ENCODE assay signal across 12 cellular contexts in genomic region chr11:47183969-47184368, GRCh38. TPM values are rescaled to one million over a fixed set of nuclear protein-coding genes. Genes with fewer than 3 reads are reported as not detected.
A peak's percentile ranks its signal among the peaks of the same experiment; 100 is the strongest.
DNase-seq lines count a peak whose midpoint lies in the region; ATAC-seq and TF ChIP-seq lines count a peak whose summit lies in the region.
"Had no signal": no experiment of that assay in that cellular context is flagged by ENCODE, and none has a peak within 500 bp of the region (broad histone marks: within the 10 kb centered on the region; RNA-seq: fewer than 3 reads in every experiment).

No MANE protein-coding gene starts in this region.

- H3K79me1 ChIP-seq in mesenchymal stem cell (replicated peaks; ENCODE audit: low read length, poor library complexity, severe bottlenecking) = peaks cover 25% of the 10 kb centered on the region

- H3K4me1 ChIP-seq in tibial artery = peaks cover 0 to 46% (median 39%) of the 10 kb centered on the region in 4 donors
- H3K4me1 ChIP-seq in mesenchymal stem cell (ENCODE audit: control insufficient read depth, insufficient read depth, low read depth, low read length) = peaks cover 28% of the 10 kb centered on the region

- H2BK5ac ChIP-seq in mesenchymal stem cell (ENCODE audit: low read depth, low read length, poor library complexity, severe bottlenecking) = no peak overlapping the region

- TF ChIP-seq CTCF in coronary artery (IDR thresholded peaks at IDR 0.05) (no peak), tibial artery (IDR thresholded peaks at IDR 0.05) (no peak)

- H2AK5ac ChIP-seq in mesenchymal stem cell (ENCODE audit: low read length, severe bottlenecking) = no peak overlapping the region

- H2AFZ ChIP-seq in mesenchymal stem cell (ENCODE audit: low read depth, low read length) = no peak overlapping the region

- H3K27ac Mint-ChIP-seq in activated naive CD4-positive, alpha-beta T cell treated with anti-CD3 and anti-CD28 coated beads, Interleukin-2, amount 50 U/mL, for 24 hours = no peak overlapping the region

- H3K9me3 Mint-ChIP-seq in activated naive CD4-positive, alpha-beta T cell treated with anti-CD3 and anti-CD28 coated beads, Interleukin-2, amount 50 U/mL, for 24 hours = no peaks in the 10 kb centered on the region

- H3K36me3 ChIP-seq in tibial artery = peaks cover 0 to 38% (median 10%) of the 10 kb centered on the region in 3 donors
- H3K36me3 ChIP-seq in mesenchymal stem cell (ENCODE audit: control insufficient read depth in 1 of 2, insufficient read depth in 2 of 2, low read depth in 1 of 2, low read length in 2 of 2) = peaks cover 11 to 44% of the 10 kb centered on the region in 2 experiments

- 99% methylated on average over 7 of the region's 7 CpGs for WGBS in mesenchymal stem cell

- H3K27ac ChIP-seq in coronary artery (peak overlapping the region; percentile 13 to 97), tibial artery (peak overlapping the region; percentile 95 to 97), mesenchymal stem cell (ENCODE audit: low read length, poor library complexity, severe bottlenecking) (no peak overlapping the region)
- H3K27ac ChIP-seq: HL-60 had no signal

- no peak overlapping the region for H3K4me2 ChIP-seq in mesenchymal stem cell (ENCODE audit: low read length, poor library complexity, severe bottlenecking)

- H4K91ac ChIP-seq in mesenchymal stem cell (ENCODE audit: low read length) = no peak overlapping the region

- peaks cover 13% of the 10 kb centered on the region for H3K4me1 Mint-ChIP-seq in activated naive CD4-positive, alpha-beta T cell treated with anti-CD3 and anti-CD28 coated beads, Interleukin-2, amount 50 U/mL, for 24 hours

- H3K36me3 Mint-ChIP-seq in activated naive CD4-positive, alpha-beta T cell treated with anti-CD3 and anti-CD28 coated beads, Interleukin-2, amount 50 U/mL, for 24 hours = no peaks in the 10 kb centered on the region

- no peak overlapping the region for H2BK12ac ChIP-seq in mesenchymal stem cell (ENCODE audit: low read length in 2 of 2)

- intact Hi-C loops in tibial artery (cut with DNase I; ENCODE audit: low total_unique reads) = loop anchor here (5.0 kb wide), 1 partner anchor 68 kb away; no protein-coding TSS in a partner anchor

- no peak overlapping the region for H3K23ac ChIP-seq in mesenchymal stem cell (ENCODE audit: low read length in 2 of 2)

- H3K27me3 ChIP-seq in tibial artery (no peaks in the 10 kb centered on the region), mesenchymal stem cell (ENCODE audit: control insufficient read depth in 1 of 2, insufficient read depth in 1 of 2, low read length in 2 of 2) (no peaks in the 10 kb centered on the region)

- no peak overlapping the region for H3K9ac ChIP-seq in mesenchymal stem cell (ENCODE audit: low read length)

- H3K18ac ChIP-seq in mesenchymal stem cell (ENCODE audit: low read depth in 1 of 2, low read length in 2 of 2) = peak overlapping the region in 1 of 2 experiments; percentile 61

- H3K4me3 Mint-ChIP-seq in activated naive CD4-positive, alpha-beta T cell treated with anti-CD3 and anti-CD28 coated beads, Interleukin-2, amount 50 U/mL, for 24 hours = peak overlapping the region; percentile 11

- H3K9me3 ChIP-seq in tibial artery (no peaks in the 10 kb centered on the region), mesenchymal stem cell (ENCODE audit: control insufficient read depth, low read length) (no peaks in the 10 kb centered on the region)
- H3K9me3 ChIP-seq: HAP-1 had no signal

- H3K4me3 ChIP-seq in coronary artery = peak overlapping the region; percentile 93
- H3K4me3 ChIP-seq in tibial artery = peak overlapping the region in 1 of 2 donors; percentile 83
- H3K4me3 ChIP-seq in mesenchymal stem cell (ENCODE audit: insufficient read depth in 1 of 2, low read depth in 1 of 2, low read length in 2 of 2) = no peak overlapping the region

- no peak overlapping the region for H4K8ac ChIP-seq in mesenchymal stem cell (ENCODE audit: low read length)

- H3K14ac ChIP-seq in mesenchymal stem cell (ENCODE audit: low read length in 2 of 2) = no peak overlapping the region

- H2BK15ac ChIP-seq in mesenchymal stem cell (ENCODE audit: low read depth, poor library complexity, severe bottlenecking) = no peak overlapping the region

- no peak for ATAC-seq in GM19467 (IDR thresholded peaks at IDR 0.05; ENCODE audit: unreplicated experiment)

- H3K27me3 Mint-ChIP-seq in activated naive CD4-positive, alpha-beta T cell treated with anti-CD3 and anti-CD28 coated beads, Interleukin-2, amount 50 U/mL, for 24 hours = peaks cover 6% of the 10 kb centered on the region

- DNase-seq in activated naive CD4-positive, alpha-beta T cell (lab: John Stamatoyannopoulos, UW) = no peak
- no peak for DNase-seq in coronary artery (ENCODE audit: low spot score)
- DNase-seq in myocyte (ENCODE audit: low read depth) = peak; percentile 68
- DNase-seq in tibial artery = no peak
- DNase-seq in activated CD4-positive, alpha-beta T cell treated with anti-CD3 and anti-CD28 coated beads for 48 hours = no peak
- DNase-seq in mesenchymal stem cell = no peak
- DNase-seq: activated CD8-positive, alpha-beta memory T cell treated with anti-CD3 and anti-CD28 coated beads for 24 hours; NCI-H1930 had no signal

- H2BK120ac ChIP-seq in mesenchymal stem cell (ENCODE audit: low read depth, low read length) = no peak overlapping the region

- peak overlapping the region in 1 of 2 experiments; percentile 74 for H3K4ac ChIP-seq in mesenchymal stem cell (ENCODE audit: low read depth in 1 of 2, low read length in 2 of 2)

RNA-seq across cellular contexts. Expression of gene PACSIN3, which starts 2.3 kb away (rescaled TPM):
- total RNA-seq in myocyte = 29.9 and 35.9 TPM in 2 replicates
- 8.7 TPM for polyA plus RNA-seq in myocyte (2012)
- 13.3 TPM for polyA plus RNA-seq in mesenchymal stem cell (2013, experiment 1 of 2)
- 13.7 TPM for polyA plus RNA-seq in mesenchymal stem cell (2013, experiment 2 of 2)

RNA-seq across cellular contexts. Expression of gene ARFGAP2, which starts 7.3 kb away (rescaled TPM):
- 163 and 175 TPM in 2 replicates for total RNA-seq in myocyte
- polyA plus RNA-seq in myocyte (2012) = 70.9 TPM
- 41.6 TPM for polyA plus RNA-seq in mesenchymal stem cell (2013, experiment 1 of 2)
- 39.9 TPM for polyA plus RNA-seq in mesenchymal stem cell (2013, experiment 2 of 2)

RNA-seq across cellular contexts. Expression of gene DDB2, which starts 30.8 kb away (rescaled TPM):
- total RNA-seq in myocyte = 33.2 and 34.2 TPM in 2 replicates
- 60.0 TPM for polyA plus RNA-seq in myocyte (2012)
- 32.7 TPM for polyA plus RNA-seq in mesenchymal stem cell (2013, experiment 1 of 2)
- 30.8 TPM for polyA plus RNA-seq in mesenchymal stem cell (2013, experiment 2 of 2)
